Comparison of ENCODE assay signal across 22 cellular contexts in genomic region chr5:39521098-39521860, GRCh38.
DNase-seq lines count a peak whose midpoint lies in the region; ATAC-seq, FAIRE-seq and TF ChIP-seq lines count a peak whose summit lies in the region.
"Had no signal": no experiment of that assay in that cellular context is flagged by ENCODE, and none has a peak within 500 bp of the region (broad histone marks: within the 10 kb centered on the region; RNA-seq: fewer than 3 reads in every experiment).

No MANE protein-coding gene starts in this region.

- no peak for TF ChIP-seq POLR2A in heart left ventricle (IDR thresholded peaks at IDR 0.05)
- no peak for TF ChIP-seq POLR2A in endothelial cell of umbilical vein (IDR thresholded peaks at IDR 0.05; ENCODE audit: low read depth, low read length)
- TF ChIP-seq POLR2A in uterus (IDR thresholded peaks at IDR 0.05), result no peak

- H3K4me2 ChIP-seq in endothelial cell of umbilical vein (ENCODE audit: insufficient read depth, low read length), result no peak overlapping the region
- H3K4me2 ChIP-seq: BLaER1, GM23338, PC-9 had no signal

- H3K27ac ChIP-seq in heart left ventricle, result peak overlapping the region in 7 of 12 donors; percentile 58 to 89 (median 79)
- H3K27ac ChIP-seq in endothelial cell of umbilical vein (ENCODE audit: insufficient read depth, low read depth, low read length), result peak overlapping the region; percentile 95
- no peak overlapping the region for H3K27ac ChIP-seq in uterus
- H3K27ac ChIP-seq: 22Rv1, BLaER1, PC-9 had no signal

- POLR2A ChIA-PET in endothelial cell of umbilical vein (lab: Charles Lee), result no interaction called here

- no peaks in the 10 kb centered on the region for H3K79me2 ChIP-seq in endothelial cell of umbilical vein (ENCODE audit: control insufficient read depth, insufficient read depth, low read length)

- H3K9me3 ChIP-seq in heart left ventricle, result peaks cover 0 to 5% (median 0%) of the 10 kb centered on the region in 12 donors
- no peaks in the 10 kb centered on the region for H3K9me3 ChIP-seq in endothelial cell of umbilical vein (replicated peaks; ENCODE audit: control insufficient read depth, insufficient read depth, low read length)
- H3K9me3 ChIP-seq in uterus, result no peaks in the 10 kb centered on the region
- H3K9me3 ChIP-seq: BLaER1, MG63 had no signal

- H3K4me3 ChIP-seq in heart left ventricle, result no peak overlapping the region
- H3K4me3 ChIP-seq in endothelial cell of umbilical vein (replicated peaks in 1 of 3; ENCODE audit: insufficient read depth in 1 of 3, low read depth in 1 of 3, low read length in 3 of 3), result no peak overlapping the region
- no peak overlapping the region for H3K4me3 ChIP-seq in uterus
- H3K4me3 ChIP-seq: BLaER1, GM12878, GM23338, PC-9 had no signal

- H3K36me3 ChIP-seq in heart left ventricle, result no peaks in the 10 kb centered on the region
- no peaks in the 10 kb centered on the region for H3K36me3 ChIP-seq in endothelial cell of umbilical vein (ENCODE audit: control insufficient read depth in 2 of 2, extremely low read depth in 1 of 2, insufficient read depth in 2 of 2, low read length in 2 of 2)
- no peaks in the 10 kb centered on the region for H3K36me3 ChIP-seq in uterus
- H3K36me3 ChIP-seq: BLaER1 had no signal

- H2AFZ ChIP-seq in endothelial cell of umbilical vein (ENCODE audit: low read depth, low read length), result no peak overlapping the region
- H2AFZ ChIP-seq: GM23338, PC-9 had no signal

- no peaks in the 10 kb centered on the region for H3K27me3 ChIP-seq in heart left ventricle
- no peaks in the 10 kb centered on the region for H3K27me3 ChIP-seq in endothelial cell of umbilical vein (ENCODE audit: control insufficient read depth in 2 of 2, insufficient read depth in 2 of 2, low read length in 2 of 2)
- no peaks in the 10 kb centered on the region for H3K27me3 ChIP-seq in uterus
- H3K27me3 ChIP-seq: BLaER1, MG63 had no signal

- H3K9ac ChIP-seq in endothelial cell of umbilical vein (replicated peaks; ENCODE audit: extremely low read depth, insufficient read depth, low read length), result peak overlapping the region; percentile 74
- H3K9ac ChIP-seq: BLaER1 had no signal

- H3K9me1 ChIP-seq in endothelial cell of umbilical vein (replicated peaks; ENCODE audit: control insufficient read depth, extremely low read depth, insufficient read depth, low read length), result no peaks in the 10 kb centered on the region

- FAIRE-seq in HTR-8/SVneo (lab: Jason Lieb, UNC) (peak; percentile 83), endothelial cell of umbilical vein (lab: Jason Lieb, UNC) (no peak), urothelium cell line (lab: Jason Lieb, UNC) (peak; percentile 67)
- FAIRE-seq: GM12878 had no signal

- no peak for DNase-seq in heart left ventricle
- no peak for DNase-seq in Right ventricle myocardium superior
- no peak for DNase-seq in HTR-8/SVneo (ENCODE audit: insufficient read length, low spot score)
- no peak for DNase-seq in endothelial cell of umbilical vein (ENCODE audit: low read depth, low spot score)
- no peak for DNase-seq in urothelium cell line (ENCODE audit: low spot score)
- DNase-seq in left colon, result no peak
- no peak for DNase-seq in uterus
- DNase-seq: CD8-positive, alpha-beta T cell; DND-41; GDM1; Karpas-422; MG63; NCI-H1105; NCI-H187; NCI-H226; NCI-H524 treated with DMSO at 0.1 percent for 48 hours; PC-9 had no signal

- ATAC-seq in heart left ventricle, result no peak
- no peak for ATAC-seq in Right ventricle myocardium superior (ENCODE audit: poor library complexity)
- no peak for ATAC-seq in left colon
- no peak for ATAC-seq in GM21528 (IDR thresholded peaks at IDR 0.05; ENCODE audit: low FRiP score, unreplicated experiment)
- ATAC-seq: CD8-positive, alpha-beta T cell; GM12878; GM23338 had no signal

- intact Hi-C loops in heart left ventricle (cut with DNase I), result loop anchor here in 2 of 10 donors (5.0 to 10.0 kb wide), 2 partner anchors 96 to 99 kb away; partner anchors contain the start of gene DAB2 (in 2 of the 2)
- intact Hi-C loops in Right ventricle myocardium superior (cut with DNase I), result no loop called here
- intact Hi-C loops in endothelial cell of umbilical vein (cut with micrococcal nuclease), result no loop called here
- intact Hi-C loops in left colon (cut with DNase I, micrococcal nuclease), result no loop called here
- intact Hi-C loops in uterus (cut with DNase I; ENCODE audit: low total_unique reads), result no loop called here

- CTCF ChIA-PET in endothelial cell of umbilical vein (lab: Charles Lee), result interaction anchor here (0.8 to 2.2 kb wide), 3 partner anchors 13 to 96 kb away, joined by 3 to 9 read pairs (median 5); partner anchors contain the start of gene DAB2

- no peaks in the 10 kb centered on the region for H4K20me1 ChIP-seq in endothelial cell of umbilical vein (replicated peaks; ENCODE audit: control insufficient read depth, extremely low read depth, insufficient read depth, low read length)
- H4K20me1 ChIP-seq: BLaER1 had no signal

- peaks cover 0 to 52% (median 13%) of the 10 kb centered on the region in 12 donors for H3K4me1 ChIP-seq in heart left ventricle
- peaks cover 64% of the 10 kb centered on the region for H3K4me1 ChIP-seq in endothelial cell of umbilical vein (ENCODE audit: control insufficient read depth, extremely low read depth, insufficient read depth, low read length)
- no peaks in the 10 kb centered on the region for H3K4me1 ChIP-seq in uterus
- H3K4me1 ChIP-seq: BLaER1 had no signal

- TF ChIP-seq CTCF in heart left ventricle (IDR thresholded peaks at IDR 0.05) (no peak), endothelial cell of umbilical vein (IDR thresholded peaks at IDR 0.05; ENCODE audit: extremely low read depth in 1 of 2, insufficient read depth in 1 of 2, low read depth in 1 of 2, low read length in 2 of 2) (no peak), uterus (IDR thresholded peaks at IDR 0.05) (no peak)

- BruUV-seq in endothelial cell of umbilical vein (replicated peaks; lab: Mats Ljungman, UMichigan), result no TSS peak

- dilution Hi-C loops in endothelial cell of umbilical vein (cut with MboI; ENCODE audit: extremely low pct_ligation_motif_present, low sequenced_read_pairs), result no loop called here

- WGBS in heart left ventricle, 4 donors, result 87 to 93% (median 89%) methylated on average over 2 of the region's 2 CpGs

TF ChIP-seq in endothelial cell of umbilical vein, 7 proteins besides CTCF, POLR2A, EP300 and RAD21:
- TF ChIP-seq, protein P1, sequence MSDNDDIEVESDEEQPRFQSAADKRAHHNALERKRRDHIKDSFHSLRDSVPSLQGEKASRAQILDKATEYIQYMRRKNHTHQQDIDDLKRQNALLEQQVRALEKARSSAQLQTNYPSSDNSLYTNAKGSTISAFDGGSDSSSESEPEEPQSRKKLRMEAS (IDR thresholded peaks at IDR 0.05; ENCODE audit: insufficient read depth, insufficient read length), result no peak
- no peak for TF ChIP-seq POLR2AphosphoS5 (IDR thresholded peaks at IDR 0.05; ENCODE audit: insufficient read depth, low read depth, low read length)
- TF ChIP-seq JUN (IDR thresholded peaks at IDR 0.05; ENCODE audit: borderline replicate concordance, insufficient read depth, insufficient read length, low read depth), result no peak
- TF ChIP-seq EZH2 (IDR thresholded peaks at IDR 0.05; ENCODE audit: borderline replicate concordance, low read depth, low read length, severe bottlenecking), result no peak
- TF ChIP-seq MYC (IDR thresholded peaks at IDR 0.05; ENCODE audit: low read depth, low read length), result no peak

Comparison
In these comparisons a context has a peak if more than half of its experiments do, and no peak if none do; other contexts are left out.
1. H3K27ac ChIP-seq: peak in heart left ventricle (7 of 12) and endothelial cell of umbilical vein (single experiment); none in uterus (0 of 2).